In genomic region chr4:100428051-100428450, GRCh38 we compare ENCODE assay signal across 12 cellular contexts.
DNase-seq lines count a peak whose midpoint lies in the region; ATAC-seq and TF ChIP-seq lines count a peak whose summit lies in the region.
"Had no signal": no experiment of that assay in that cellular context is flagged by ENCODE, and none has a peak within 500 bp of the region (broad histone marks: within the 10 kb centered on the region; RNA-seq: fewer than 3 reads in every experiment).

No MANE protein-coding gene starts in this region.

- H3K36me3 Mint-ChIP-seq in HFFc6 (ENCODE audit: low read depth), result no peaks in the 10 kb centered on the region
- H3K36me3 Mint-ChIP-seq: IgD-negative memory B cell had no signal

- peak; percentile 99 for ATAC-seq in RWPE2 (ENCODE audit: low read depth)
- no peak for ATAC-seq in HG03432 (IDR thresholded peaks at IDR 0.05; ENCODE audit: unreplicated experiment)
- ATAC-seq: left cardiac atrium had no signal

- no peaks in the 10 kb centered on the region for H3K9me3 ChIP-seq in RWPE2 (ENCODE audit: severe bottlenecking)
- H3K9me3 ChIP-seq in thyroid gland, result no peaks in the 10 kb centered on the region

- H3K27me3 ChIP-seq in RWPE2 (ENCODE audit: insufficient read depth, poor library complexity, severe bottlenecking), result no peaks in the 10 kb centered on the region
- no peaks in the 10 kb centered on the region for H3K27me3 ChIP-seq in thyroid gland

- WGBS in thyroid gland, 2 donors, result 97% methylated on average over 2 of the region's 2 CpGs

- intact Hi-C loops in thyroid gland (cut with DNase I), result no loop called here

- H3K4me1 Mint-ChIP-seq in HFFc6 (ENCODE audit: low read depth), result peaks cover 24% of the 10 kb centered on the region
- H3K4me1 Mint-ChIP-seq: IgD-negative memory B cell had no signal

- H3K4me1 ChIP-seq in RWPE2 (ENCODE audit: insufficient read depth, poor library complexity, severe bottlenecking) (peaks cover 16% of the 10 kb centered on the region), thyroid gland (no peaks in the 10 kb centered on the region)

- peak; percentile 48 for DNase-seq in HFFc6
- DNase-seq in RWPE2 (ENCODE audit: low spot score), result peak; percentile 75
- peak; percentile 86 for DNase-seq in epithelial cell of prostate (ENCODE audit: low read depth, low spot score)
- DNase-seq in skeletal muscle cell (ENCODE audit: low read depth), result peak; percentile 91
- DNase-seq in thyroid gland, result no peak
- DNase-seq in activated CD4-positive, CD25-positive, alpha-beta regulatory T cell (lab: John Stamatoyannopoulos, UW), result no peak
- DNase-seq: DMS79; left cardiac atrium; nucleus accumbens; stimulated activated CD4-positive, alpha-beta T cell treated with anti-CD3 and anti-CD28 coated beads, Interleukin-4, amount 100 ng/mL, for 24 hours had no signal

- H3K9me3 Mint-ChIP-seq in HFFc6, result no peaks in the 10 kb centered on the region
- H3K9me3 Mint-ChIP-seq: IgD-negative memory B cell had no signal

- TF ChIP-seq POLR2A in thyroid gland (IDR thresholded peaks at IDR 0.05), result no peak

- H3K4me3 Mint-ChIP-seq in HFFc6, result no peak overlapping the region
- H3K4me3 Mint-ChIP-seq: IgD-negative memory B cell had no signal

- H3K36me3 ChIP-seq in RWPE2 (ENCODE audit: low read depth) (no peaks in the 10 kb centered on the region), thyroid gland (no peaks in the 10 kb centered on the region)

- H3K4me3 ChIP-seq in RWPE2 (ENCODE audit: severe bottlenecking), result no peak overlapping the region
- no peak overlapping the region for H3K4me3 ChIP-seq in skeletal muscle cell (ENCODE audit: low read depth, low read length)
- H3K4me3 ChIP-seq in thyroid gland (replicated peaks in 1 of 3), result no peak overlapping the region

- no peaks in the 10 kb centered on the region for H3K27me3 Mint-ChIP-seq in HFFc6 (ENCODE audit: insufficient read depth)
- H3K27me3 Mint-ChIP-seq: IgD-negative memory B cell had no signal

- H3K27ac ChIP-seq in RWPE2 (ENCODE audit: poor library complexity, severe bottlenecking) (peak overlapping the region; percentile 60), epithelial cell of prostate (peak overlapping the region; percentile 59), thyroid gland (no peak overlapping the region)

- TF ChIP-seq CTCF in HFFc6 (IDR thresholded peaks at IDR 0.05) (no peak), RWPE2 (IDR thresholded peaks at IDR 0.05; ENCODE audit: poor library complexity, severe bottlenecking) (no peak), thyroid gland (IDR thresholded peaks at IDR 0.05) (no peak)

- no peak overlapping the region for H3K27ac Mint-ChIP-seq in HFFc6
- H3K27ac Mint-ChIP-seq: IgD-negative memory B cell had no signal

Comparison
In these comparisons a context has a peak if more than half of its experiments do, and no peak if none do; other contexts are left out.
1. DNase-seq: peak in HFFc6 (single experiment), RWPE2 (single experiment), epithelial cell of prostate (single experiment) and skeletal muscle cell (single experiment); none in thyroid gland (0 of 2) and activated CD4-positive, CD25-positive, alpha-beta regulatory T cell (0 of 4).
2. H3K27ac ChIP-seq: peak in RWPE2 (single experiment) and epithelial cell of prostate (single experiment); none in thyroid gland (0 of 3).